8 cellular contexts compared by ENCODE assay signal in the genomic region with DNA sequence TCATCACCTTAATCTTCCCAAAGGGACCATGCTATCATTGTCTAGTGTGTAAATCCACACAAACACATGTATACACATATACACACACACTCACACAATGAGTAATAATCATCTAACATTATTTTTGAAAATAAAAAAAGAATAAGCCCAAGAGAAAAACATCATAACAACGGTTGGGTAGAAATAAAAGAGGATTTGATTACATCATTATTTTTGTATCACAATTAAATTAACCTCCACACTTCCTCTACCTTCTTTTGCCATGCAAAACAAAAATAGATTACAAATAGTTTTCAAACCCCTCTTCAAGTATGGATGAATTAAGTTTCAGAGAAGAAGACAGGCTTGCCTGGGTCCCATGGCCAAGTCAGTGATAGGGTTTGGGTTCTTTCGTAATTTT.
"Had no signal": no experiment of that assay in that cellular context is flagged by ENCODE, and none has a peak within 500 bp of the region (broad histone marks: within the 10 kb centered on the region; RNA-seq: fewer than 3 reads in every experiment).

No MANE protein-coding gene starts in this region.

- DNase-seq: GDM1, GF-D8 had no signal

- H3K4me3 ChIP-seq: GM12878 had no signal

- FAIRE-seq: G401.6, GM12878, GM12891, GM12892, GM18507, GM19239 had no signal

- ATAC-seq: GM12878 had no signal
